In the genomic region with DNA sequence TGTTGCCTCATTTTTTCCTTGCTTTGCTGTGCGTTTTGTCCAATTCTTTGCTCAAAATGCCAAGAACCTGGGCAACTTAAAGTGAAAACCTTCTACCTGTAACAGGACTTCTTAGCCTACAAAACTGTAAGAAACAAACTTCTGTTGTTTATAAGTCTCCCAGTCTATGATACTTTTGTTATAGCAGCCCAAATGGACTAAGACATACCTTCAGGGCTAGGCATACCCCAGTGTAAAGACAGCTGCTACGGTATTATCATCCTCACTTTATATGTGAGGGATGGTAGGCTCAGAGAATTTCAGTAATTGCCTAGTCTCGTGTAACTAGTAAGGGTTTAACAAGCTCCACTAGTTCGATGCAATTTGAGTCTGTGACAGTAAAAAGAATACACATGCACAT, we compare ENCODE assay signal across 11 cellular contexts.
"Had no signal": no experiment of that assay in that cellular context is flagged by ENCODE, and none has a peak within 500 bp of the region (broad histone marks: within the 10 kb centered on the region; RNA-seq: fewer than 3 reads in every experiment).

No MANE protein-coding gene starts in this region.

- H3K4me3 ChIP-seq: GM23248, GM23338, HAP-1 had no signal

- H2AFZ ChIP-seq: GM23248 had no signal

- ATAC-seq: GM23338, HCT116 had no signal

- DNase-seq: GM23248, GOT3, H7, H9, HCEC 1CT, HFFc6 had no signal

- H3K4me2 ChIP-seq: GM23338 had no signal

- H3K9me3 ChIP-seq: HAP-1 had no signal

- H3K27ac ChIP-seq: GM23248 had no signal

- H3K9me3 Mint-ChIP-seq: GM23338, HFFc6 had no signal

- H3K27ac Mint-ChIP-seq: GM23338, H9, HFFc6 had no signal

- H3K4me3 Mint-ChIP-seq: GM23338, H9, HFFc6 had no signal

- FAIRE-seq: H1, H54 had no signal

- H3K9ac ChIP-seq: GM23248 had no signal

- H3K36me3 ChIP-seq: HAP-1 had no signal
